ENCODE assay signal across 28 cellular contexts in the genomic region with DNA sequence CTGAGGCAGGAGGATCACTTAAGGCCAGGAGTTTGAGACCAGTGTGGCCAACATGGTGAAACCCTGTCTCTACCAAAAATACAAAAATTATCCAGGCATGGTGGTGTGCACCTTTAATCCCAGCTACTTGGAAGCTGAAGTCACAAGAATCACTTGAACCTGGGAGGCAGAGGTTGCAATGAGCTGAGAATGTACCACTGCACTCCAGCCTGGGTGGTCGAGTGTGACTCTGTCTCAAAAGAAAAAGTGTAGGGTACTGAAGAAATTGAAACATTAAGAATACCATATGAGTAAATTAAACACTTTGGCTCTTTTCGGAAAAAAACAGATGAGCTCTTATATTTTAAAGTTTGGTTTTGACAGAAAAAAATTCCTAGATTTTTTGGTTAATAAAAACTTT.
"Had no signal": no experiment of that assay in that cellular context is flagged by ENCODE, and none has a peak within 500 bp of the region (broad histone marks: within the 10 kb centered on the region; RNA-seq: fewer than 3 reads in every experiment).

No MANE protein-coding gene starts in this region.

- H3K4me3 Mint-ChIP-seq: activated naive CD4-positive, alpha-beta T cell treated with anti-CD3 and anti-CD28 coated beads, Interleukin-2, amount 10 ng/mL, durations not matched to agents 7 days and 5 days; effector memory CD8-positive, alpha-beta T cell; naive B cell; T-helper 2 cell treated with Interferon-gamma antibody and Interleukin-4, amounts not matched to agents 5 μg/mL and 100 μg/mL, for 36 hours had no signal

- ATAC-seq: effector memory CD8-positive, alpha-beta T cell; gastrocnemius medialis; left colon; SK-N-SH treated with all-trans-retinoic acid at 6 μM for 48 hours had no signal

- H3K27ac ChIP-seq: breast epithelium, colonic mucosa, esophagus squamous epithelium, gastrocnemius medialis, spleen, vagina, WERI-Rb-1 had no signal

- H3K9me3 ChIP-seq: ascending aorta, breast epithelium, colonic mucosa, esophagus squamous epithelium, gastrocnemius medialis, spleen, stomach, vagina had no signal

- H3K4me3 ChIP-seq: ascending aorta, breast epithelium, colonic mucosa, dorsolateral prefrontal cortex, esophagus squamous epithelium, gastrocnemius medialis, spleen, stomach, vagina had no signal

- H3K4me1 ChIP-seq: ascending aorta, breast epithelium, colonic mucosa, esophagus squamous epithelium, gastrocnemius medialis, vagina had no signal

- H3K9me3 Mint-ChIP-seq: activated naive CD4-positive, alpha-beta T cell treated with anti-CD3 and anti-CD28 coated beads, Interleukin-2, amount 10 ng/mL, durations not matched to agents 7 days and 5 days; activated T-cell treated with anti-CD3 and anti-CD28 coated beads, Interleukin-2, amount 50 U/mL, for 4 hours; effector memory CD8-positive, alpha-beta T cell; naive B cell; T-helper 2 cell treated with Interferon-gamma antibody and Interleukin-4, amounts not matched to agents 5 μg/mL and 100 μg/mL, for 36 hours had no signal

- H3K27me3 ChIP-seq: ascending aorta, breast epithelium, colonic mucosa, dorsolateral prefrontal cortex, esophagus squamous epithelium, gastrocnemius medialis, spleen, stomach, vagina had no signal

- H3K36me3 ChIP-seq: breast epithelium had no signal

- H3K27me3 Mint-ChIP-seq: activated naive CD4-positive, alpha-beta T cell treated with anti-CD3 and anti-CD28 coated beads, Interleukin-2, amount 10 ng/mL, durations not matched to agents 7 days and 5 days; effector memory CD8-positive, alpha-beta T cell; naive B cell had no signal

- H3K27ac Mint-ChIP-seq: T-helper 2 cell treated with Interferon-gamma antibody and Interleukin-4, amounts not matched to agents 5 μg/mL and 100 μg/mL, for 36 hours had no signal

- DNase-seq: activated CD4-positive, alpha-beta T cell treated with anti-CD3 and anti-CD28 coated beads for 1 hour; activated CD4-positive, alpha-beta T cell treated with anti-CD3 and anti-CD28 coated beads, Interleukin-2, amount 50 U/mL, for 1 hour; activated CD8-positive, alpha-beta memory T cell treated with anti-CD3 and anti-CD28 coated beads, Interleukin-2, amount 50 U/mL, for 4 hours; activated effector memory CD4-positive, alpha-beta T cell treated with Interleukin-2 at 50 U/mL for 16 hours; activated naive CD4-positive, alpha-beta T cell treated with anti-CD3 and anti-CD28 coated beads, Interleukin-2, amount 10 ng/mL, durations not matched to agents 7 days and 5 days; activated T-cell treated with anti-CD3 and anti-CD28 coated beads, Interleukin-2, amount 50 U/mL, for 4 hours; colonic mucosa; dorsolateral prefrontal cortex; effector memory CD8-positive, alpha-beta T cell; esophagus squamous epithelium; gastrocnemius medialis; hippocampal formation; islet precursor cell; left colon; mesendoderm; naive B cell; occipital lobe; retina; spleen; stimulated activated CD4-positive, alpha-beta T cell treated with anti-CD3 and anti-CD28 coated beads, Interleukin-4, amount 100 ng/mL, for 4 hours; stomach; trophoblast cell; WERI-Rb-1 had no signal
